19 cellular contexts compared by ENCODE assay signal in the genomic region with DNA sequence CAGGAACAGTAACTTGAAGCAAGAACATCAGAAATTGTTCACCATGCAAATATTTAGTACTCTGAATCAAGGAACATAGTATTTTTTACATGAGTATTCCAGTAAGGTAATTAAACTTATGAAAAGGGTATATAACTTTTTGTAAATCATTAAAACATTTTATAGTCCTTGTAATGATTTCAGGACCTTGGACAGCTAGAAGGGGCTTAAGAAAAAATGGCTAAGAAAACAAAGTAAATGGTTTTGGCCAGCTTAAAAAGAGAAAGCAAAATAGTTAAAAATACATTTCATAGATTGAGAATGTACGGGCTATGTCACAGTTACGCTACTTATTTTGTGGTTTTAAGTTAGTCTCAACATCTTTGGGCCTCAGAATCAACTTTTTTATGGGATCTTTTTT. TPM values are rescaled to one million over a fixed set of nuclear protein-coding genes. Genes with fewer than 3 reads are reported as not detected.
A peak's percentile ranks its signal among the peaks of the same experiment; 100 is the strongest.
DNase-seq lines count a peak whose midpoint lies in the region; ATAC-seq, FAIRE-seq and TF ChIP-seq lines count a peak whose summit lies in the region.
"Had no signal": no experiment of that assay in that cellular context is flagged by ENCODE, and none has a peak within 500 bp of the region (broad histone marks: within the 10 kb centered on the region; RNA-seq: fewer than 3 reads in every experiment).

No MANE protein-coding gene starts in this region.

- TF ChIP-seq POLR2A in vagina (IDR thresholded peaks at IDR 0.05), result no peak

- no peak overlapping the region for H3K9ac ChIP-seq in kidney (ENCODE audit: low read length in 2 of 2)

- H3K9me3 Mint-ChIP-seq in activated T-cell treated with anti-CD3 and anti-CD28 coated beads, Interleukin-2, amount 50 U/mL, for 4 hours, result peaks cover 10% of the 10 kb centered on the region

- ATAC-seq in activated T-cell treated with anti-CD3 and anti-CD28 coated beads, Interleukin-2, amount 50 U/mL, for 4 hours, result no peak
- ATAC-seq: activated CD8-positive, alpha-beta T cell treated with anti-CD3 and anti-CD28 coated beads, Interleukin-2, amount 10 ng/mL, durations not matched to agents 7 days and 5 days; lower lobe of right lung had no signal

- no peaks in the 10 kb centered on the region for H3K27me3 Mint-ChIP-seq in activated T-cell treated with anti-CD3 and anti-CD28 coated beads, Interleukin-2, amount 50 U/mL, for 4 hours (ENCODE audit: low read depth)
- H3K27me3 Mint-ChIP-seq: B cell had no signal

- DNase-seq in ACHN (peak; percentile 43), amniotic epithelial cell (ENCODE audit: low read depth) (peak; percentile 31), fibroblast of the aortic adventitia (ENCODE audit: low read depth) (peak; percentile 33), kidney (no peak), NCI-H2171 (lab: John Stamatoyannopoulos, UW) (no peak), vagina (ENCODE audit: extremely low spot score in 2 of 2) (no peak)
- DNase-seq in Jurkat, Clone E6-1 (ENCODE audit: low read depth, low spot score), result peak; percentile 8
- DNase-seq in activated T-cell treated with anti-CD3 and anti-CD28 coated beads, Interleukin-2, amount 50 U/mL, for 4 hours, result no peak
- DNase-seq: activated CD8-positive, alpha-beta T cell treated with anti-CD3 and anti-CD28 coated beads, Interleukin-2, amount 10 ng/mL, durations not matched to agents 7 days and 5 days; aorta; DMS153; lower lobe of right lung; NCI-H1436 treated with DMSO at 0.1 percent for 48 hours; NCI-H446; nephron progenitor cell; stimulated activated CD4-positive, alpha-beta T cell treated with anti-CD3 and anti-CD28 coated beads, Interleukin-4, amount 100 ng/mL, for 24 hours; thyroid gland had no signal

- H3K27me3 ChIP-seq in vagina, result no peaks in the 10 kb centered on the region
- H3K27me3 ChIP-seq: right atrium auricular region, thyroid gland had no signal

- in situ Hi-C loops in ACHN (cut with HindIII; ENCODE audit: low pct_ligation_motif_present, low pct_unique_long_range_greater_than_20kb, low sequenced_read_pairs), result no loop called here

- H3K9me3 ChIP-seq in kidney (ENCODE audit: control insufficient read depth in 1 of 2, low read length in 2 of 2) (peaks cover 0 to 5% of the 10 kb centered on the region in 2 donors), vagina (no peaks in the 10 kb centered on the region)
- H3K9me3 ChIP-seq: thyroid gland had no signal

- no peak overlapping the region for H3K4me3 ChIP-seq in Jurkat, Clone E6-1 (ENCODE audit: low read length)
- H3K4me3 ChIP-seq in fibroblast of the aortic adventitia (ENCODE audit: low read depth, low read length) (no peak overlapping the region), kidney (ENCODE audit: low read length in 2 of 2) (no peak overlapping the region), vagina (no peak overlapping the region)
- H3K4me3 ChIP-seq: lower lobe of right lung, right atrium auricular region, thyroid gland had no signal

- H3K36me3 ChIP-seq in kidney (ENCODE audit: control insufficient read depth in 1 of 2, insufficient read depth in 2 of 2, low read length in 2 of 2) (peaks cover 7 to 13% of the 10 kb centered on the region in 2 donors), vagina (peaks cover 0 to 15% of the 10 kb centered on the region in 2 donors)

- intact Hi-C loops in kidney (cut with DNase I), result no loop called here
- intact Hi-C loops in vagina (cut with DNase I), result no loop called here

- H3K4me1 ChIP-seq in kidney (ENCODE audit: control insufficient read depth in 1 of 2, insufficient read depth in 1 of 2, low read depth in 1 of 2, low read length in 2 of 2) (no peaks in the 10 kb centered on the region), vagina (no peaks in the 10 kb centered on the region)
- H3K4me1 ChIP-seq: lower lobe of right lung, right atrium auricular region, thyroid gland had no signal

- H3K27ac ChIP-seq in kidney (ENCODE audit: low read depth in 2 of 2, low read length in 2 of 2), result no peak overlapping the region
- no peak overlapping the region for H3K27ac ChIP-seq in vagina
- H3K27ac ChIP-seq: lower lobe of right lung, right atrium auricular region, thyroid gland had no signal

- H3K36me3 Mint-ChIP-seq in activated T-cell treated with anti-CD3 and anti-CD28 coated beads, Interleukin-2, amount 50 U/mL, for 4 hours (ENCODE audit: insufficient read depth), result peaks cover 16% of the 10 kb centered on the region

- H3K4me3 Mint-ChIP-seq in activated T-cell treated with anti-CD3 and anti-CD28 coated beads, Interleukin-2, amount 50 U/mL, for 4 hours, result no peak overlapping the region
- H3K4me3 Mint-ChIP-seq: activated CD8-positive, alpha-beta T cell treated with anti-CD3 and anti-CD28 coated beads, Interleukin-2, amount 10 ng/mL, durations not matched to agents 7 days and 5 days; B cell; nephron progenitor cell had no signal

- no peak for FAIRE-seq in kidney (lab: Jason Lieb, UNC)

- H3K4me1 Mint-ChIP-seq in activated T-cell treated with anti-CD3 and anti-CD28 coated beads, Interleukin-2, amount 50 U/mL, for 4 hours (ENCODE audit: low read depth), result no peaks in the 10 kb centered on the region
- H3K4me1 Mint-ChIP-seq: B cell, nephron progenitor cell had no signal

- TF ChIP-seq CTCF in fibroblast of the aortic adventitia (IDR thresholded peaks at IDR 0.05; ENCODE audit: insufficient read depth, low read length) (no peak), kidney (IDR thresholded peaks at IDR 0.05; ENCODE audit: borderline replicate concordance, extremely low read depth, insufficient read depth) (no peak), vagina (IDR thresholded peaks at IDR 0.05) (no peak)

RNA-seq across cellular contexts. Expression of a gene that starts 26.7 kb away (rescaled TPM):
- 12.3 TPM for polyA plus RNA-seq in Jurkat, Clone E6-1 (2012; ENCODE audit: insufficient read depth, insufficient read length)
- total RNA-seq in fibroblast of the aortic adventitia (ENCODE audit: low replicate concordance), result 38.7 and 62.7 TPM in 2 replicates
- 45.1 TPM for total RNA-seq in kidney
- polyA plus RNA-seq in kidney (ENCODE audit: insufficient read depth, low read depth, low replicate concordance), result 15.6 TPM
- 10 to 100 TPM in 1 of 3 donors, 1 to 10 TPM in 2; 9.0 to 10.2 (median 9.5) TPM for total RNA-seq in activated T-cell treated with anti-CD3 and anti-CD28 coated beads, Interleukin-2, amount 50 U/mL, for 4 hours
- total RNA-seq in vagina, result 20.9 TPM

Comparison
In these comparisons a context has a peak if more than half of its experiments do, and no peak if none do; other contexts are left out.
1. DNase-seq: peak in ACHN (single experiment), Jurkat, Clone E6-1 (single experiment), amniotic epithelial cell (single experiment) and fibroblast of the aortic adventitia (single experiment); none in kidney (single experiment), activated T-cell treated with anti-CD3 and anti-CD28 coated beads, Interleukin-2, amount 50 U/mL, for 4 hours (single experiment), NCI-H2171 (single experiment) and vagina (0 of 2).